ENCODE assay signal across 12 cellular contexts in the genomic region with DNA sequence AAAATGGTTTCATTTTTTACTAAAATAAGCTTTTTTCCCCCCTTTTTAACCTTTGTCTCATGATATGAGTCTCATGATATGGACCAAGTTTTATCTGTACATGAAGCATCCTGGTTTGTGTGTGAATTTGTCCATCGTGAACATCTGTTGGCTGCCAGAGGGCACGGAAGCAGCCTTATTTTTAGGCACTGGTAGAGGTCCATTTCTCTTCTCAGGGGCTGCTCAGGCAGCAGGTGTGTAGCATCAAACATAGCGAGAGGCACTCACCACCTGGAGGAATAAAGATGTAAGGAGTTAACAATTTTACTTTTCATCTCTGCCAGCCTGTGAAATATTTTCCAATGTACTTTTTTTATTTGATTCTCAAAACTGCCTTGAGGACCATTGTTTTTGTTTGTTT.
A peak's percentile ranks its signal among the peaks of the same experiment; 100 is the strongest.
DNase-seq lines count a peak whose midpoint lies in the region; ATAC-seq and TF ChIP-seq lines count a peak whose summit lies in the region.
"Had no signal": no experiment of that assay in that cellular context is flagged by ENCODE, and none has a peak within 500 bp of the region (broad histone marks: within the 10 kb centered on the region; RNA-seq: fewer than 3 reads in every experiment).

No MANE protein-coding gene starts in this region.

- H3K27me3 ChIP-seq in naive thymus-derived CD4-positive, alpha-beta T cell (ENCODE audit: control insufficient read depth in 2 of 2, insufficient read depth in 2 of 2, low read length in 2 of 2) = no peaks in the 10 kb centered on the region
- H3K27me3 ChIP-seq in body of pancreas = no peaks in the 10 kb centered on the region

- CTCF ChIA-PET in naive thymus-derived CD4-positive, alpha-beta T cell (lab: Charles Lee) = no interaction called here

- no peaks in the 10 kb centered on the region for H3K9me3 ChIP-seq in naive thymus-derived CD4-positive, alpha-beta T cell (ENCODE audit: control insufficient read depth in 2 of 3, low read length in 3 of 3)
- H3K9me3 ChIP-seq in body of pancreas = no peaks in the 10 kb centered on the region

- no peak for DNase-seq in naive thymus-derived CD4-positive, alpha-beta T cell
- DNase-seq in body of pancreas (no peak), midbrain (lab: John Stamatoyannopoulos, UW) (no peak), inferior parietal cortex (ENCODE audit: extremely low spot score) (no peak)
- DNase-seq in effector memory CD8-positive, alpha-beta T cell = no peak
- DNase-seq: amygdala, DMS79, NCI-H226, T-helper 9 cell had no signal

- no peak overlapping the region for H3K4me3 ChIP-seq in naive thymus-derived CD4-positive, alpha-beta T cell (ENCODE audit: low read length)
- H3K4me3 ChIP-seq in body of pancreas = no peak overlapping the region

- no peaks in the 10 kb centered on the region for H3K4me1 ChIP-seq in naive thymus-derived CD4-positive, alpha-beta T cell (ENCODE audit: control insufficient read depth in 2 of 2, insufficient read depth in 2 of 2, low read length in 2 of 2)
- H3K4me1 ChIP-seq in body of pancreas = no peaks in the 10 kb centered on the region

- intact Hi-C loops in naive thymus-derived CD4-positive, alpha-beta T cell (cut with micrococcal nuclease) = loop anchor here in 1 of 2 donors (2.0 kb wide), 1 partner anchor 14 kb away; no protein-coding TSS in a partner anchor
- intact Hi-C loops in body of pancreas (cut with DNase I) = no loop called here

- H3K27me3 Mint-ChIP-seq in naive thymus-derived CD4-positive, alpha-beta T cell = no peaks in the 10 kb centered on the region
- no peaks in the 10 kb centered on the region for H3K27me3 Mint-ChIP-seq in effector memory CD8-positive, alpha-beta T cell

- H3K27ac ChIP-seq in naive thymus-derived CD4-positive, alpha-beta T cell (ENCODE audit: low read depth, low read length) = no peak overlapping the region
- no peak overlapping the region for H3K27ac ChIP-seq in body of pancreas

- TF ChIP-seq POLR2A in body of pancreas (IDR thresholded peaks at IDR 0.05) = no peak

- peaks cover 0 to 39% (median 12%) of the 10 kb centered on the region in 5 donors for H3K36me3 Mint-ChIP-seq in naive thymus-derived CD4-positive, alpha-beta T cell
- peaks cover 6% of the 10 kb centered on the region for H3K36me3 Mint-ChIP-seq in effector memory CD8-positive, alpha-beta T cell (ENCODE audit: insufficient read depth)

- H3K27ac Mint-ChIP-seq in naive thymus-derived CD4-positive, alpha-beta T cell = peak overlapping the region in 7 of 9 donors; percentile 8 to 83 (median 66)
- H3K27ac Mint-ChIP-seq in effector memory CD8-positive, alpha-beta T cell = peak overlapping the region in 1 of 2 donors; percentile 12

- no peaks in the 10 kb centered on the region for H3K36me3 ChIP-seq in naive thymus-derived CD4-positive, alpha-beta T cell (ENCODE audit: control insufficient read depth in 2 of 3, insufficient read depth in 3 of 3, low read length in 3 of 3)
- no peaks in the 10 kb centered on the region for H3K36me3 ChIP-seq in body of pancreas (replicated peaks in 1 of 2; ENCODE audit: insufficient read depth in 1 of 2, low read depth in 2 of 2)

- no peaks in the 10 kb centered on the region for H3K9me3 Mint-ChIP-seq in naive thymus-derived CD4-positive, alpha-beta T cell
- no peaks in the 10 kb centered on the region for H3K9me3 Mint-ChIP-seq in effector memory CD8-positive, alpha-beta T cell

- WGBS in body of pancreas, 2 donors = 66 to 70% methylated on average over 3 of the region's 3 CpGs

- POLR2A ChIA-PET in naive thymus-derived CD4-positive, alpha-beta T cell (lab: Charles Lee) = no interaction called here

- peak; percentile 47 for ATAC-seq in GM18519 (IDR thresholded peaks at IDR 0.05; ENCODE audit: low FRiP score, unreplicated experiment)
- peak; percentile 67 for ATAC-seq in GM21447 (IDR thresholded peaks at IDR 0.05; ENCODE audit: unreplicated experiment)
- peak; percentile 60 for ATAC-seq in HG03439 (IDR thresholded peaks at IDR 0.05; ENCODE audit: unreplicated experiment)
- ATAC-seq in naive thymus-derived CD4-positive, alpha-beta T cell = no peak
- no peak for ATAC-seq in body of pancreas
- no peak for ATAC-seq in effector memory CD8-positive, alpha-beta T cell (replicated peaks)

- no peak for TF ChIP-seq CTCF in body of pancreas (IDR thresholded peaks at IDR 0.05)

- peaks cover 0 to 59% (median 41%) of the 10 kb centered on the region in 7 donors for H3K4me1 Mint-ChIP-seq in naive thymus-derived CD4-positive, alpha-beta T cell
- H3K4me1 Mint-ChIP-seq in effector memory CD8-positive, alpha-beta T cell (ENCODE audit: low read depth in 2 of 2) = peaks cover 0 to 5% of the 10 kb centered on the region in 2 donors

- peak overlapping the region in 9 of 10 donors; percentile 51 to 80 (median 72) for H3K4me3 Mint-ChIP-seq in naive thymus-derived CD4-positive, alpha-beta T cell
- H3K4me3 Mint-ChIP-seq in effector memory CD8-positive, alpha-beta T cell = no peak overlapping the region

Comparison
In these comparisons a context has a peak if more than half of its experiments do, and no peak if none do; other contexts are left out.
1. ATAC-seq: peak in GM18519 (single experiment), GM21447 (single experiment) and HG03439 (single experiment); none in naive thymus-derived CD4-positive, alpha-beta T cell (single experiment), body of pancreas (single experiment) and effector memory CD8-positive, alpha-beta T cell (single experiment).
2. H3K4me3 Mint-ChIP-seq: peak in naive thymus-derived CD4-positive, alpha-beta T cell (9 of 10); none in effector memory CD8-positive, alpha-beta T cell (0 of 2).